Comparison of ENCODE assay signal across 8 cellular contexts in the genomic region with DNA sequence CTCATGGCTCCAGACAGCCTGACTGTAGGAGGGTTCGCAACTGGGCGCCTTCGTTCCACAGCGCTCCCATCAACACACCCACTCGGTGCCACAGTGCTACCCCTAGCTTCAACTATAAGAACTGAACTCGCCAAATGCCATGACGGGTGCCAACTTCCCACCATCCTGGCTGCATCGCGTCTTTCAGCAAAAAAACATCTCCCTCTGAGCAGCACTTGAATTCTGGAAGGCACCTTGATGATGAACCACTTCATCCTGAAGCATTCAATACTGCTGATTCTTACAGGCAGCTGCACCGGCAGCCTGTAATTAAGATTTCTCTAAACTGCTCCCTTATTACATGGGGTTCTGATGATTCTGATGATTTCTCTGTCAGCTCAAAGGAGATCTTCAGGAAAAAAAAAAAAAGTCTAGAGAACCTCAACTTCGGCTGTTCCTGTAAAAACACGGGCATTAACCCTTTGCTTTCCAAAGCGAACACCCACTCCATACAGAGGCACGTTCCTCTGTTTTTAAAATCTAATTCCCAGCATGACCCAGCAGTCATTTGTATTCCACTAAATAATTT. TPM values are rescaled to one million over a fixed set of nuclear protein-coding genes. Genes with fewer than 3 reads are reported as not detected.
DNase-seq lines count a peak whose midpoint lies in the region; ATAC-seq, FAIRE-seq and TF ChIP-seq lines count a peak whose summit lies in the region.

No MANE protein-coding gene starts in this region.

- CTCF ChIA-PET in HepG2 (lab: Yijun Ruan, JAX; ENCODE audit: low intra/inter-chr PET ratio, low total read pairs) = no interaction called here

- in situ Hi-C loops in HepG2 (cut with HindIII; ENCODE audit: extremely low pct_ligation_motif_present, low pct_unique_long_range_greater_than_20kb) = no loop called here

- no peaks in the 10 kb centered on the region for H3K36me3 ChIP-seq in HepG2 (replicated peaks in 1 of 2; ENCODE audit: control insufficient read depth in 1 of 2, insufficient read depth in 2 of 2, low read length in 2 of 2)

- peak overlapping the region; percentile 97 for H3K4me2 ChIP-seq in HepG2 (ENCODE audit: low read depth, low read length)

- TF ChIP-seq RAD21 in HepG2 (CRISPR knock-in tag; IDR thresholded peaks at IDR 0.05) = no peak

- no peak for TF ChIP-seq POLR2A in HepG2 (IDR thresholded peaks at IDR 0.05; ENCODE audit: insufficient read depth in 1 of 2, low read depth in 2 of 2, low read length in 2 of 2)

- H3K27me3 ChIP-seq in dorsolateral prefrontal cortex = no peaks in the 10 kb centered on the region
- H3K27me3 ChIP-seq in HepG2 (ENCODE audit: control insufficient read depth in 1 of 2, insufficient read depth in 2 of 2, low read length in 2 of 2) = peaks cover 0 to 33% of the 10 kb centered on the region in 2 experiments; a peak in 3 of 5 replicates

- no peak for FAIRE-seq in HepG2 (lab: Jason Lieb, UNC)

- DNase-seq in ELR (ENCODE audit: low read depth) = peak; percentile 72
- DNase-seq in LoVo (ENCODE audit: low spot score) = peak; percentile 54
- peak; percentile 34 for DNase-seq in activated CD4-positive, CD25-positive, alpha-beta regulatory T cell treated with anti-CD3 and anti-CD28 coated beads, Interleukin-2, amount 50 U/mL, for 72 hours
- peak; percentile 37 to 82 (median 75) for DNase-seq in dorsolateral prefrontal cortex
- no peak for DNase-seq in HepG2 (ENCODE audit: low spot score)
- peak; percentile 6 for DNase-seq in stimulated activated CD4-positive, alpha-beta T cell treated with anti-CD3 and anti-CD28 coated beads, Interleukin-1b, Interleukin-23, amount 100 ng/mL, for 48 hours

- H3K4me3 ChIP-seq in dorsolateral prefrontal cortex = peak overlapping the region; percentile 63 to 98 (median 88)
- H3K4me3 ChIP-seq in HepG2 (replicated peaks in 1 of 3; ENCODE audit: insufficient read depth in 1 of 3, low read depth in 2 of 3, low read length in 3 of 3) = peak overlapping the region; percentile 74 to 95 (median 87)

- H3K27ac ChIP-seq in dorsolateral prefrontal cortex = peak overlapping the region in 44 of 59 donors; percentile 2 to 87 (median 59)
- H3K27ac ChIP-seq in HepG2 (ENCODE audit: extremely low read length, insufficient read depth, low read length) = no peak overlapping the region

- TF ChIP-seq CTCF in dorsolateral prefrontal cortex (IDR thresholded peaks at IDR 0.05 in 54 of 56, conservative IDR thresholded peaks at IDR 0.05 in 2 of 56; ENCODE audit: low read depth in 1 of 56, partially characterized antibody in 56 of 56) = peak in 54 of 56 donors; percentile 27 to 73 (median 54)
- no peak for TF ChIP-seq CTCF in HepG2 (CRISPR knock-in tag; IDR thresholded peaks at IDR 0.05)

- peak overlapping the region; percentile 47 for H3K9ac ChIP-seq in HepG2 (ENCODE audit: insufficient read depth, low read depth, low read length)

- intact Hi-C loops in dorsolateral prefrontal cortex (cut with DNase I) = loop anchor here (5.0 kb wide), 3 partner anchors 99 to 171 kb away; no protein-coding TSS in a partner anchor
- intact Hi-C loops in HepG2 (cut with micrococcal nuclease; ENCODE audit: unreplicated experiment) = loop anchor here (5.0 kb wide), 1 partner anchor 46 kb away; no protein-coding TSS in a partner anchor

- ATAC-seq in HepG2 (no peak), GM18868 (IDR thresholded peaks at IDR 0.05; ENCODE audit: unreplicated experiment) (no peak), HG02870 (IDR thresholded peaks at IDR 0.05; ENCODE audit: unreplicated experiment) (no peak)

- TF ChIP-seq EP300 in HepG2 (IDR thresholded peaks at IDR 0.05; ENCODE audit: low read depth in 2 of 2, low read length in 2 of 2) (no peak), HepG2 (CRISPR knock-in tag; IDR thresholded peaks at IDR 0.05; ENCODE audit: borderline replicate concordance) (no peak)

- H3K9me3 ChIP-seq in HepG2 (ENCODE audit: low read length) = no peaks in the 10 kb centered on the region

- BruUV-seq in HepG2 (replicated peaks; lab: Mats Ljungman, UMichigan) = TSS peak; percentile 48

- WGBS in HepG2 (ENCODE audit: low lambda C conversion rate) = 57% methylated on average over 14 of the region's 14 CpGs

- H4K20me1 ChIP-seq in HepG2 (ENCODE audit: insufficient read depth, low read length) = 0 out of 2 replicates have a peak, but pooled peaks cover 6% of the 10 kb centered on the region

- no peaks in the 10 kb centered on the region for H3K79me2 ChIP-seq in HepG2 (ENCODE audit: insufficient read depth, low read length)

- H3K4me1 ChIP-seq in HepG2 (ENCODE audit: insufficient read depth, low read length) = peaks cover 31% of the 10 kb centered on the region

- no peak overlapping the region for H2AFZ ChIP-seq in HepG2 (ENCODE audit: low read length)

- POLR2A ChIA-PET in HepG2 (lab: Yijun Ruan, JAX) = no interaction called here

TF ChIP-seq in HepG2, 621 proteins besides CTCF, POLR2A, EP300 and RAD21 (continues in another document):
- TF ChIP-seq KDM2A (CRISPR knock-in tag; IDR thresholded peaks at IDR 0.05; ENCODE audit: borderline replicate concordance, low read depth) = no peak
- no peak for TF ChIP-seq U2AF1 (optimal IDR thresholded peaks at IDR 0.05; ENCODE audit: low read depth, low read length)
- 0 out of 2 replicates have a peak, but pooled peaks have one; percentile 26 for TF ChIP-seq ZFP91 (CRISPR knock-in tag; IDR thresholded peaks at IDR 0.05; ENCODE audit: borderline replicate concordance)
- no peak for TF ChIP-seq PHF20 (CRISPR knock-in tag; IDR thresholded peaks at IDR 0.05)
- no peak for TF ChIP-seq PAXIP1 (CRISPR knock-in tag; conservative IDR thresholded peaks at IDR 0.05)
- no peak for TF ChIP-seq CREM (IDR thresholded peaks at IDR 0.05)
- no peak for TF ChIP-seq CREM (CRISPR knock-in tag; IDR thresholded peaks at IDR 0.05)
- TF ChIP-seq ZNF652 (CRISPR knock-in tag; IDR thresholded peaks at IDR 0.05; ENCODE audit: borderline replicate concordance, low read depth) = peak; percentile 93
- TF ChIP-seq CENPX (CRISPR knock-in tag; IDR thresholded peaks at IDR 0.05) = no peak

RNA-seq across cellular contexts. Expression of gene CYTH3, which starts 1.2 kb away (rescaled TPM):
- total RNA-seq in dorsolateral prefrontal cortex = 10 to 100 TPM; 18.6 to 63.4 (median 41.6) TPM
- total RNA-seq in HepG2 (2016; rRNA removed; fragmentation: Illumina TruSeq; extraction: Trizol) = 2.8 and 3.8 TPM in 2 replicates
- total RNA-seq in HepG2 (2016; cell fraction: cytosol; rRNA removed; fragmentation: Illumina TruSeq; extraction: Trizol; ENCODE audit: low read depth) = 1.0 and 1.1 TPM in 2 replicates
- total RNA-seq in HepG2 (2016; cell fraction: insoluble cytoplasmic fraction; rRNA removed; fragmentation: Illumina TruSeq; extraction: Trizol) = 2.4 and 2.8 TPM in 2 replicates
- 1.7 and 2.4 TPM in 2 replicates for total RNA-seq in HepG2 (2016; cell fraction: membrane; rRNA removed; fragmentation: Illumina TruSeq; extraction: Trizol)
- total RNA-seq in HepG2 (2016; cell fraction: nucleus; rRNA removed; fragmentation: Illumina TruSeq; extraction: Trizol) = 3.0 and 3.4 TPM in 2 replicates
- 3.1 and 4.6 TPM in 2 replicates for polyA plus RNA-seq in HepG2 (2011; rRNA removed)
- 2.6 and 4.2 TPM in 2 replicates for polyA plus RNA-seq in HepG2 (2011; cell fraction: cytosol; rRNA removed)
- 8.7 and 13.2 TPM in 2 replicates for polyA plus RNA-seq in HepG2 (2011; cell fraction: nucleus; rRNA removed)
- 1.8 and 2.2 TPM in 2 replicates for polyA plus RNA-seq in HepG2 (2012)
- 0.34 and 0.46 TPM in 2 replicates for polyA plus RNA-seq in HepG2 (2016; cell fraction: cytosol; fragmentation: Illumina TruSeq; extraction: Trizol; ENCODE audit: low read depth)
- 2.3 and 2.5 TPM in 2 replicates for polyA plus RNA-seq in HepG2 (2016; cell fraction: insoluble cytoplasmic fraction; fragmentation: Illumina TruSeq; extraction: Trizol; ENCODE audit: low read depth)
- polyA plus RNA-seq in HepG2 (2016; cell fraction: membrane; fragmentation: Illumina TruSeq; extraction: Trizol; ENCODE audit: low read depth) = 1.4 and 1.8 TPM in 2 replicates
- polyA plus RNA-seq in HepG2 (2016; cell fraction: nucleus; fragmentation: Illumina TruSeq; extraction: Trizol; ENCODE audit: insufficient read depth, low read depth) = 5.6 and 6.5 TPM in 2 replicates
- polyA minus RNA-seq in HepG2 (2011; rRNA and poly(A)+ RNA removed; ENCODE audit: low replicate concordance) = 5.8 and 17.9 TPM in 2 replicates
- 1.9 and 2.3 TPM in 2 replicates for polyA minus RNA-seq in HepG2 (2011; cell fraction: cytosol; rRNA and poly(A)+ RNA removed)
- polyA minus RNA-seq in HepG2 (2011; cell fraction: nucleus; rRNA and poly(A)+ RNA removed) = 2.4 and 3.0 TPM in 2 replicates
